ENCODE assay signal across 1 cellular context in the genomic region with DNA sequence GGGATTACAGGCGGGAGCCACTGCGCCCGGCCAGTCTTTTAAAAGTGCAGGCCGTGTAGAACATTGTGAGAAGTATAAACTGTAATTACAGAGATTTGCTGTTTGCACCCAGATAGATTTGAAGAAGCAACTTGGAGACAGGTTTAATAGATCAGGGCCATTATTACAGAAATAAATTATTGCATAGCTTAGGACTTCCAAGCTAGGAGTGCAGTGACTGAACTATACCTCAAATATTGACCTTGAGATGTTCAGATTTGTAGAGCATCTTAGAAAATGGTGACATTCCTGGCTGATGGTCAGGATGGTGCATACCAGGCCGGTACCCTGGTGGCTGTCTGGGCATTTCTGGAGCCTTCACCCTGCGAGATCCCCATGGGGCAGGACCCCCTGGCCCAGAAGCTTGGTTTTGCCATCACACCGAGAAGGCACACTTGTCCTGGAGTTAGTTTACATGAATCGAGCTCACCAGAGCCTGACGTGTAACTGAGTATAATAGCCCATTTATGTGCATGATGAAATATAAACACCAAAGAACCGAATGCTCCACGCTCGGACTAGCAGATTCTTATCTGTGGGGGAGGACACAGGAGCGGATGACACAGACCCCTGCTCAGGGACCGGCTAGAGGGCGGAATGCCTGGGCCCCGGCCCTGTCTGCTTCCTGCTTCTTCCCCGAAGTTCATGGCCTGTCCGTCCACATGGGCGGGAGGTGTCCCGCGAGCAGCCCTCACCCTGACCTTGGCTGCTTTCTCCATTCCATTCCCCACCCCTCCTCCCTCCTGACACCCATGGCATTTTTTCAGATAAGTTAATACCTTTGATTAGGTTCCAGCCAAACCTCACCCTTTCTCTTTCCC.
TF ChIP-seq lines count a peak whose summit lies in the region.

No MANE protein-coding gene starts in this region.

TF ChIP-seq in HepG2, 621 proteins besides CTCF, POLR2A, EP300 and RAD21 (continued from another document and continues in another):
- TF ChIP-seq RFX5 (IDR thresholded peaks at IDR 0.05; ENCODE audit: low read depth, low read length) (no peak), TARDBP (CRISPR knock-in tag; IDR thresholded peaks at IDR 0.05) (peak; percentile 49; the same call in 1 of the 2 replicates), CHD2 (IDR thresholded peaks at IDR 0.05; ENCODE audit: low read depth, low read length) (no peak), ZNF691 (CRISPR knock-in tag; IDR thresholded peaks at IDR 0.05; ENCODE audit: borderline replicate concordance, low read depth) (no peak), AGO1 (IDR thresholded peaks at IDR 0.05; ENCODE audit: low read depth, low read length, poor library complexity, severe bottlenecking) (no peak), ARNTL (CRISPR knock-in tag; IDR thresholded peaks at IDR 0.05) (no peak), KLF12 (CRISPR knock-in tag; IDR thresholded peaks at IDR 0.05; ENCODE audit: borderline replicate concordance) (no peak), TFAP4 (IDR thresholded peaks at IDR 0.05; ENCODE audit: borderline replicate concordance, low read depth) (no peak; the same call in 1 of the 2 replicates), TCF7 (IDR thresholded peaks at IDR 0.05; ENCODE audit: low read depth) (no peak), ZBTB46 (CRISPR knock-in tag; IDR thresholded peaks at IDR 0.05; ENCODE audit: borderline replicate concordance) (no peak), RARA (CRISPR knock-in tag; IDR thresholded peaks at IDR 0.05) (peak; percentile 97), KLF9 (CRISPR knock-in tag; IDR thresholded peaks at IDR 0.05; ENCODE audit: low read depth) (no peak), MYNN (CRISPR knock-in tag; IDR thresholded peaks at IDR 0.05; ENCODE audit: low read depth) (no peak), KDM5B (CRISPR knock-in tag; IDR thresholded peaks at IDR 0.05; ENCODE audit: borderline replicate concordance) (no peak), RXRA (CRISPR knock-in tag; IDR thresholded peaks at IDR 0.05) (peak; percentile 92), ZNF260 (CRISPR knock-in tag; IDR thresholded peaks at IDR 0.05; ENCODE audit: borderline replicate concordance, low read depth) (no peak), XBP1 (CRISPR knock-in tag; IDR thresholded peaks at IDR 0.05) (no peak), PHF21A (CRISPR knock-in tag; IDR thresholded peaks at IDR 0.05) (peak; percentile 66), SP2 (CRISPR knock-in tag; IDR thresholded peaks at IDR 0.05) (no peak), RERE (CRISPR knock-in tag; IDR thresholded peaks at IDR 0.05; ENCODE audit: low read depth) (0 out of 2 replicates have a peak, but pooled peaks have one; percentile 13), CAMTA2 (CRISPR knock-in tag; IDR thresholded peaks at IDR 0.05; ENCODE audit: borderline replicate concordance) (no peak), MIXL1 (CRISPR knock-in tag; IDR thresholded peaks at IDR 0.05) (no peak), SATB2 (CRISPR knock-in tag; IDR thresholded peaks at IDR 0.05) (no peak), TMF1 (CRISPR knock-in tag; IDR thresholded peaks at IDR 0.05; ENCODE audit: low read depth) (no peak), ZBTB37 (CRISPR knock-in tag; IDR thresholded peaks at IDR 0.05) (peak; percentile 55; the same call in 1 of the 2 replicates), ZNF766 (CRISPR knock-in tag; IDR thresholded peaks at IDR 0.05; ENCODE audit: borderline replicate concordance) (no peak), ZNF501 (CRISPR knock-in tag; IDR thresholded peaks at IDR 0.05) (no peak), RNF219 (CRISPR knock-in tag; IDR thresholded peaks at IDR 0.05) (no peak)
- TF ChIP-seq, protein P1, sequence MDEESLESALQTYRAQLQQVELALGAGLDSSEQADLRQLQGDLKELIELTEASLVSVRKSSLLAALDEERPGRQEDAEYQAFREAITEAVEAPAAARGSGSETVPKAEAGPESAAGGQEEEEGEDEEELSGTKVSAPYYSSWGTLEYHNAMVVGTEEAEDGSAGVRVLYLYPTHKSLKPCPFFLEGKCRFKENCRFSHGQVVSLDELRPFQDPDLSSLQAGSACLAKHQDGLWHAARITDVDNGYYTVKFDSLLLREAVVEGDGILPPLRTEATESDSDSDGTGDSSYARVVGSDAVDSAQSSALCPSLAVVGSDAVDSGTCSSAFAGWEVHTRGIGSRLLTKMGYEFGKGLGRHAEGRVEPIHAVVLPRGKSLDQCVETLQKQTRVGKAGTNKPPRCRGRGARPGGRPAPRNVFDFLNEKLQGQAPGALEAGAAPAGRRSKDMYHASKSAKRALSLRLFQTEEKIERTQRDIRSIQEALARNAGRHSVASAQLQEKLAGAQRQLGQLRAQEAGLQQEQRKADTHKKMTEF (CRISPR knock-in tag; IDR thresholded peaks at IDR 0.05): peak; percentile 73; the same call in 1 of the 2 replicates
- TF ChIP-seq, protein P2, sequence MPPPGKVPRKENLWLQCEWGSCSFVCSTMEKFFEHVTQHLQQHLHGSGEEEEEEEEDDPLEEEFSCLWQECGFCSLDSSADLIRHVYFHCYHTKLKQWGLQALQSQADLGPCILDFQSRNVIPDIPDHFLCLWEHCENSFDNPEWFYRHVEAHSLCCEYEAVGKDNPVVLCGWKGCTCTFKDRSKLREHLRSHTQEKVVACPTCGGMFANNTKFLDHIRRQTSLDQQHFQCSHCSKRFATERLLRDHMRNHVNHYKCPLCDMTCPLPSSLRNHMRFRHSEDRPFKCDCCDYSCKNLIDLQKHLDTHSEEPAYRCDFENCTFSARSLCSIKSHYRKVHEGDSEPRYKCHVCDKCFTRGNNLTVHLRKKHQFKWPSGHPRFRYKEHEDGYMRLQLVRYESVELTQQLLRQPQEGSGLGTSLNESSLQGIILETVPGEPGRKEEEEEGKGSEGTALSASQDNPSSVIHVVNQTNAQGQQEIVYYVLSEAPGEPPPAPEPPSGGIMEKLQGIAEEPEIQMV (CRISPR knock-in tag; IDR thresholded peaks at IDR 0.05; ENCODE audit: low read depth): no peak
- TF ChIP-seq, protein P3, sequence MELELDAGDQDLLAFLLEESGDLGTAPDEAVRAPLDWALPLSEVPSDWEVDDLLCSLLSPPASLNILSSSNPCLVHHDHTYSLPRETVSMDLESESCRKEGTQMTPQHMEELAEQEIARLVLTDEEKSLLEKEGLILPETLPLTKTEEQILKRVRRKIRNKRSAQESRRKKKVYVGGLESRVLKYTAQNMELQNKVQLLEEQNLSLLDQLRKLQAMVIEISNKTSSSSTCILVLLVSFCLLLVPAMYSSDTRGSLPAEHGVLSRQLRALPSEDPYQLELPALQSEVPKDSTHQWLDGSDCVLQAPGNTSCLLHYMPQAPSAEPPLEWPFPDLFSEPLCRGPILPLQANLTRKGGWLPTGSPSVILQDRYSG (CRISPR knock-in tag; IDR thresholded peaks at IDR 0.05): no peak
- TF ChIP-seq, protein P4, sequence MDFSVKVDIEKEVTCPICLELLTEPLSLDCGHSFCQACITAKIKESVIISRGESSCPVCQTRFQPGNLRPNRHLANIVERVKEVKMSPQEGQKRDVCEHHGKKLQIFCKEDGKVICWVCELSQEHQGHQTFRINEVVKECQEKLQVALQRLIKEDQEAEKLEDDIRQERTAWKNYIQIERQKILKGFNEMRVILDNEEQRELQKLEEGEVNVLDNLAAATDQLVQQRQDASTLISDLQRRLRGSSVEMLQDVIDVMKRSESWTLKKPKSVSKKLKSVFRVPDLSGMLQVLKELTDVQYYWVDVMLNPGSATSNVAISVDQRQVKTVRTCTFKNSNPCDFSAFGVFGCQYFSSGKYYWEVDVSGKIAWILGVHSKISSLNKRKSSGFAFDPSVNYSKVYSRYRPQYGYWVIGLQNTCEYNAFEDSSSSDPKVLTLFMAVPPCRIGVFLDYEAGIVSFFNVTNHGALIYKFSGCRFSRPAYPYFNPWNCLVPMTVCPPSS (IDR thresholded peaks at IDR 0.05): no peak
- TF ChIP-seq, protein P5, sequence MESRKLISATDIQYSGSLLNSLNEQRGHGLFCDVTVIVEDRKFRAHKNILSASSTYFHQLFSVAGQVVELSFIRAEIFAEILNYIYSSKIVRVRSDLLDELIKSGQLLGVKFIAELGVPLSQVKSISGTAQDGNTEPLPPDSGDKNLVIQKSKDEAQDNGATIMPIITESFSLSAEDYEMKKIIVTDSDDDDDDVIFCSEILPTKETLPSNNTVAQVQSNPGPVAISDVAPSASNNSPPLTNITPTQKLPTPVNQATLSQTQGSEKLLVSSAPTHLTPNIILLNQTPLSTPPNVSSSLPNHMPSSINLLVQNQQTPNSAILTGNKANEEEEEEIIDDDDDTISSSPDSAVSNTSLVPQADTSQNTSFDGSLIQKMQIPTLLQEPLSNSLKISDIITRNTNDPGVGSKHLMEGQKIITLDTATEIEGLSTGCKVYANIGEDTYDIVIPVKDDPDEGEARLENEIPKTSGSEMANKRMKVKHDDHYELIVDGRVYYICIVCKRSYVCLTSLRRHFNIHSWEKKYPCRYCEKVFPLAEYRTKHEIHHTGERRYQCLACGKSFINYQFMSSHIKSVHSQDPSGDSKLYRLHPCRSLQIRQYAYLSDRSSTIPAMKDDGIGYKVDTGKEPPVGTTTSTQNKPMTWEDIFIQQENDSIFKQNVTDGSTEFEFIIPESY (CRISPR knock-in tag; IDR thresholded peaks at IDR 0.05): peak; percentile 47
